Comparison of ENCODE assay signal across 7 cellular contexts in the genomic region with DNA sequence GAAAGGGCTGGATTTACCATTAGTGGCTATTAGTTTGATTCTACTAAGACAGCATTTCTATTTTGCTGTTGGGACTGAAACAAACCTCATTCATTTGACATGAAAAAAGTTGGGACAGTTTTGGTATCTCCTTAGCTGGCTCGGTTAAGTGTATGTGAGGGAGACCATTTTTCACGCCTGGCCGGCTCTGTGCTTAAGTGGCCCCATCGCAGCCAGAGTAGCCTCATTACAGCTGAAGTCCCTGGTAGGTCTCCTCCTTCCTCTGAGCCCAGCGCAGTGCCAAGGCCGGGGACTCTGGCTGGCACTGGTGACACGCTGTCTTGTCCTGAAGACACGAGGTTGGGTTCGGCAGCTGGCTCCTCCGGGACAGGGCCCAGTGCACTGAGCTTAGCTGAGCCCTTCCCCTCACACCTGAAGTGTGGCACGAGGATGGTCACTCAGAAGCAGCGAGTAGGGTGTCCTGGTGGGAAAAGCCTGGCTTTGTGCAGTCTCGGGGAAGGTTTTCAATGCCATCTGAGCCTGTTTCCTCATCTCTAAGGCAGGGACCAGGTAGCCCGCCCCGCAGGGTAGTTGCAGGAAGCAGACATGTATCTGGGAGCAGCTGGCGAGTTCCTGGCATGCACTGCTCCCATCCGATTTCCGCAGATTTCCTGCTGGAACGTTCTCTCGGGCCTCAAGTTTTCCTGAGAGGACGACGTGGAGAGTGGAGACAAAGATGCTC.
DNase-seq lines count a peak whose midpoint lies in the region; ATAC-seq, FAIRE-seq and TF ChIP-seq lines count a peak whose summit lies in the region.

No MANE protein-coding gene starts in this region.

- DNase-seq in GM12891 (ENCODE audit: insufficient read length, low spot score) (no peak), NB4 (ENCODE audit: low read depth) (no peak), mucosa of descending colon (peak; percentile 54 to 62 (median 62)), DMS 273 (lab: John Stamatoyannopoulos, UW; ENCODE audit: unreplicated experiment) (no peak), KBM-7 (no peak)
- DNase-seq in central memory CD8-positive, alpha-beta T cell (ENCODE audit: low spot score in 2 of 2): no peak

- H3K4me3 ChIP-seq in NB4 (ENCODE audit: low read depth, low read length) (peak overlapping the region; percentile 64), mucosa of descending colon (peak overlapping the region; percentile 56)

- ATAC-seq in GM21717 (IDR thresholded peaks at IDR 0.05; ENCODE audit: unreplicated experiment) (peak; percentile 6), mucosa of descending colon (peak; percentile 34)
- no peak for ATAC-seq in central memory CD8-positive, alpha-beta T cell (replicated peaks; ENCODE audit: extremely low read depth, poor library complexity, severe bottlenecking)

- TF ChIP-seq CTCF in NB4 (IDR thresholded peaks at IDR 0.05; ENCODE audit: low read depth, low read length) (no peak), mucosa of descending colon (IDR thresholded peaks at IDR 0.05) (no peak)

- FAIRE-seq in GM12891 (lab: Jason Lieb, UNC): peak; percentile 62

- no peaks in the 10 kb centered on the region for H3K27me3 Mint-ChIP-seq in central memory CD8-positive, alpha-beta T cell

- intact Hi-C loops in mucosa of descending colon (cut with DNase I, micrococcal nuclease): no loop called here

- in situ Hi-C loops in KBM-7 (cut with MboI; ENCODE audit: low pct_unique_long_range_greater_than_20kb, low sequenced_read_pairs): no loop called here

- H3K9me3 Mint-ChIP-seq in central memory CD8-positive, alpha-beta T cell: no peaks in the 10 kb centered on the region

- H3K27ac Mint-ChIP-seq in central memory CD8-positive, alpha-beta T cell (ENCODE audit: low read depth): peak overlapping the region; percentile 98

- H3K4me3 Mint-ChIP-seq in central memory CD8-positive, alpha-beta T cell: peak overlapping the region; percentile 94

- H3K4me1 Mint-ChIP-seq in central memory CD8-positive, alpha-beta T cell: peaks cover 13% of the 10 kb centered on the region

- no peaks in the 10 kb centered on the region for H3K9me3 ChIP-seq in mucosa of descending colon

- TF ChIP-seq POLR2A in GM12891 (IDR thresholded peaks at IDR 0.05; ENCODE audit: low read depth, low read length) (no peak), NB4 (IDR thresholded peaks at IDR 0.05; ENCODE audit: extremely low read depth, insufficient read length) (no peak)

- H3K36me3 Mint-ChIP-seq in central memory CD8-positive, alpha-beta T cell (ENCODE audit: insufficient read depth): peaks cover 12% of the 10 kb centered on the region

- no peaks in the 10 kb centered on the region for H3K36me3 ChIP-seq in mucosa of descending colon (ENCODE audit: low read depth)

- peaks cover 13% of the 10 kb centered on the region for H3K4me1 ChIP-seq in mucosa of descending colon (ENCODE audit: low read depth)

TF ChIP-seq in GM12891, 5 proteins besides CTCF, POLR2A, EP300 and RAD21:
- TF ChIP-seq PAX5 (IDR thresholded peaks at IDR 0.05; ENCODE audit: insufficient read depth, low read length, severe bottlenecking) (no peak), POU2F2 (IDR thresholded peaks at IDR 0.05; ENCODE audit: low read depth, low read length) (no peak), TAF1 (IDR thresholded peaks at IDR 0.05; ENCODE audit: low read depth, low read length) (no peak; the same call in 1 of the 2 replicates)

Comparison
In these comparisons a context has a peak if more than half of its experiments do, and no peak if none do; other contexts are left out.
1. DNase-seq: peak in mucosa of descending colon (3 of 3); none in GM12891 (single experiment), NB4 (single experiment), central memory CD8-positive, alpha-beta T cell (0 of 2), DMS 273 (single experiment) and KBM-7 (single experiment).